ENCODE assay signal across 11 cellular contexts in the genomic region with DNA sequence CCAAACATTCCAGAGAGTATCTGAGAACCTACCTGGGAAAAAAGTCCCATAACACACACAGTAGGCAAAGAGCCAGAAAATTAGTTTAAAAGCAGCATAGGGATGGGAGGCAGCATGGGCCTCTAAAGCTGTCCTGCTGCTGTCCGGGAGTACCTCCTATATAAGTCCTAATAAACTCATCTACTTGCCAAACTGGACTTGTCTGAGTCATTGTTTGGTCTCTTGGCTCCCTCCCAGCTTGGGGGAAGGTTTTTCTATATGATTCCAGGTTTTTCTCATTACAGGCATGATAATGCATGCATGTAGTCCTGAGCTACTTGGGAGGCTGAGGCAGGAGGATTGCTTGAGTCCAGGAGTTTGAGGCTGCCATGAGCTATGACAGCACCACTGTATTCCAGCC. TPM values are rescaled to one million over a fixed set of nuclear protein-coding genes. Genes with fewer than 3 reads are reported as not detected.
A peak's percentile ranks its signal among the peaks of the same experiment; 100 is the strongest.
DNase-seq lines count a peak whose midpoint lies in the region; ATAC-seq and TF ChIP-seq lines count a peak whose summit lies in the region.
"Had no signal": no experiment of that assay in that cellular context is flagged by ENCODE, and none has a peak within 500 bp of the region (broad histone marks: within the 10 kb centered on the region; RNA-seq: fewer than 3 reads in every experiment).

No MANE protein-coding gene starts in this region.

- H3K27me3 Mint-ChIP-seq in activated CD4-positive, alpha-beta memory T cell treated with anti-CD3 and anti-CD28 coated beads for 36 hours, result no peaks in the 10 kb centered on the region
- H3K27me3 Mint-ChIP-seq: stimulated activated naive CD8-positive, alpha-beta T cell treated with anti-CD3 and anti-CD28 coated beads, Interleukin-15, Interleukin-2, amounts not matched to agents 100 ng/mL and 50 ng/mL, for 24 hours had no signal

- peak; percentile 72 for ATAC-seq in PC-3
- ATAC-seq in GM18505 (IDR thresholded peaks at IDR 0.05; ENCODE audit: unreplicated experiment), result no peak
- no peak for ATAC-seq in HG03196 (IDR thresholded peaks at IDR 0.05; ENCODE audit: unreplicated experiment)

- H3K4me2 ChIP-seq in GM23248 (ENCODE audit: unreplicated experiment), result peak overlapping the region; percentile 12
- peak overlapping the region; percentile 58 for H3K4me2 ChIP-seq in PC-3 (ENCODE audit: low read length)

- POLR2A ChIA-PET in PC-3 (lab: Charles Lee; ENCODE audit: unreplicated experiment), result no interaction called here
- POLR2A ChIA-PET in activated CD4-positive, alpha-beta memory T cell treated with anti-CD3 and anti-CD28 coated beads for 36 hours (lab: Charles Lee), result no interaction called here

- no peak overlapping the region for H3K27ac ChIP-seq in GM23248
- H3K27ac ChIP-seq in PC-3 (ENCODE audit: low read length), result peak overlapping the region; percentile 66

- H3K4me3 ChIP-seq in GM23248 (no peak overlapping the region), PC-3 (ENCODE audit: low read length) (no peak overlapping the region), epithelial cell of esophagus (ENCODE audit: low read length) (no peak overlapping the region), skeletal muscle cell (ENCODE audit: low read depth, low read length) (no peak overlapping the region)
- H3K4me3 ChIP-seq: HAP-1 had no signal

- H3K27ac Mint-ChIP-seq in activated CD4-positive, alpha-beta memory T cell treated with anti-CD3 and anti-CD28 coated beads for 36 hours, result no peak overlapping the region
- H3K27ac Mint-ChIP-seq: stimulated activated naive CD8-positive, alpha-beta T cell treated with anti-CD3 and anti-CD28 coated beads, Interleukin-15, Interleukin-2, amounts not matched to agents 100 ng/mL and 50 ng/mL, for 24 hours had no signal

- no peak for TF ChIP-seq POLR2A in GM18505 (IDR thresholded peaks at IDR 0.05; ENCODE audit: borderline replicate concordance, extremely low read depth, insufficient read depth, insufficient read length)

- H3K9me3 ChIP-seq in GM23248 (ENCODE audit: low read depth) (no peaks in the 10 kb centered on the region), PC-3 (ENCODE audit: low read length) (no peaks in the 10 kb centered on the region)
- H3K9me3 ChIP-seq: HAP-1 had no signal

- BruUV-seq in PC-3 (replicated peaks; lab: Mats Ljungman, UMichigan), result no TSS peak

- peak; percentile 69 for DNase-seq in GM23248
- peak; percentile 98 for DNase-seq in PC-3
- DNase-seq in epithelial cell of esophagus (ENCODE audit: low read depth), result peak; percentile 95
- peak; percentile 81 for DNase-seq in skeletal muscle cell (ENCODE audit: low read depth)
- no peak for DNase-seq in activated CD4-positive, alpha-beta memory T cell treated with anti-CD3 and anti-CD28 coated beads for 36 hours
- DNase-seq: caudate nucleus, NCI-H1930 had no signal

- CTCF ChIA-PET in PC-3 (lab: Charles Lee), result interaction anchor here (0.6 kb wide), 1 partner anchor 20 kb away, joined by 3 read pairs; no protein-coding TSS in a partner anchor
- CTCF ChIA-PET in activated CD4-positive, alpha-beta memory T cell treated with anti-CD3 and anti-CD28 coated beads for 36 hours (lab: Charles Lee), result interaction anchor here (1.1 kb wide), 1 partner anchor 44 kb away, joined by 3 read pairs; no protein-coding TSS in a partner anchor

- H3K36me3 Mint-ChIP-seq in activated CD4-positive, alpha-beta memory T cell treated with anti-CD3 and anti-CD28 coated beads for 36 hours, result peaks cover 5% of the 10 kb centered on the region

- no peak for TF ChIP-seq CTCF in PC-3 (conservative IDR thresholded peaks at IDR 0.05; ENCODE audit: low read depth, low read length)
- no peak for TF ChIP-seq CTCF in epithelial cell of esophagus (IDR thresholded peaks at IDR 0.05; ENCODE audit: insufficient read depth, low read depth, low read length, missing control alignments)

- H2AFZ ChIP-seq in GM23248, result no peak overlapping the region
- H2AFZ ChIP-seq in PC-3 (ENCODE audit: low read length), result no peak overlapping the region

- H3K4me1 ChIP-seq in GM23248 (ENCODE audit: insufficient read depth) (peaks cover 56% of the 10 kb centered on the region), PC-3 (ENCODE audit: insufficient read depth, low read length) (peaks cover 70% of the 10 kb centered on the region)
- H3K4me1 ChIP-seq: HAP-1 had no signal

- peaks cover 11% of the 10 kb centered on the region for H3K4me1 Mint-ChIP-seq in activated CD4-positive, alpha-beta memory T cell treated with anti-CD3 and anti-CD28 coated beads for 36 hours (ENCODE audit: low read depth)

- H4K20me1 ChIP-seq in GM23248 (ENCODE audit: insufficient read depth), result no peaks in the 10 kb centered on the region
- no peaks in the 10 kb centered on the region for H4K20me1 ChIP-seq in PC-3 (ENCODE audit: low read length)

- no peaks in the 10 kb centered on the region for H3K79me2 ChIP-seq in GM23248 (ENCODE audit: insufficient read depth)
- H3K79me2 ChIP-seq in PC-3 (ENCODE audit: low read length), result peaks cover 5% of the 10 kb centered on the region; the same call in 1 of the 2 replicates

- no peaks in the 10 kb centered on the region for H3K9me3 Mint-ChIP-seq in activated CD4-positive, alpha-beta memory T cell treated with anti-CD3 and anti-CD28 coated beads for 36 hours
- H3K9me3 Mint-ChIP-seq: stimulated activated naive CD8-positive, alpha-beta T cell treated with anti-CD3 and anti-CD28 coated beads, Interleukin-15, Interleukin-2, amounts not matched to agents 100 ng/mL and 50 ng/mL, for 24 hours had no signal

- intact Hi-C loops in PC-3 (cut with micrococcal nuclease), result loop anchor here (1.0 kb wide), 1 partner anchor 17 kb away; a partner anchor contains a TSS
- intact Hi-C loops in activated CD4-positive, alpha-beta memory T cell treated with anti-CD3 and anti-CD28 coated beads for 36 hours (cut with micrococcal nuclease), result no loop called here

- no peak overlapping the region for H3K4me3 Mint-ChIP-seq in activated CD4-positive, alpha-beta memory T cell treated with anti-CD3 and anti-CD28 coated beads for 36 hours
- H3K4me3 Mint-ChIP-seq: stimulated activated naive CD8-positive, alpha-beta T cell treated with anti-CD3 and anti-CD28 coated beads, Interleukin-15, Interleukin-2, amounts not matched to agents 100 ng/mL and 50 ng/mL, for 24 hours had no signal

- peaks cover 35% of the 10 kb centered on the region for H3F3A ChIP-seq in GM23248 (ENCODE audit: insufficient read depth)
- peaks cover 13% of the 10 kb centered on the region for H3F3A ChIP-seq in PC-3 (ENCODE audit: low read length, unreplicated experiment)

- in situ Hi-C loops in GM23248 (cut with MboI), result no loop called here

- H3K36me3 ChIP-seq in GM23248 (ENCODE audit: low read depth) (no peaks in the 10 kb centered on the region), PC-3 (ENCODE audit: low read depth, low read length) (no peaks in the 10 kb centered on the region)

- H3K9me2 ChIP-seq in GM23248 (ENCODE audit: insufficient read depth) (no peaks in the 10 kb centered on the region), PC-3 (replicated peaks; ENCODE audit: low read length) (no peaks in the 10 kb centered on the region)

- H3K27me3 ChIP-seq in GM23248 (replicated peaks; ENCODE audit: insufficient read depth) (no peaks in the 10 kb centered on the region), PC-3 (ENCODE audit: low read length) (no peaks in the 10 kb centered on the region)

- 40 to 58% methylated on average over 1 of the region's 1 CpG for WGBS in GM23248 (ENCODE audit: low coverage in 1 of 2, low lambda C conversion rate in 2 of 2, missing lambda C conversion rate in 2 of 2), 2 experiments

- no peak overlapping the region for H3K9ac ChIP-seq in GM23248
- H3K9ac ChIP-seq in PC-3 (ENCODE audit: low read length), result no peak overlapping the region

RNA-seq across cellular contexts. Expression of a gene that starts 17.5 kb away (rescaled TPM):
- 41.2 and 41.6 TPM in 2 replicates for total RNA-seq in GM23248 (2014; rRNA removed; shearing (Covaris generic))
- polyA plus RNA-seq in GM23248 (2016; fragmentation: Nextera tagmentation; extraction: Ambion mirVana), result 27.0 and 29.6 TPM in 2 replicates
- 43.8 and 47.3 TPM in 2 replicates for total RNA-seq in PC-3 (2014; rRNA removed)
- total RNA-seq in activated CD4-positive, alpha-beta memory T cell treated with anti-CD3 and anti-CD28 coated beads for 36 hours, result 10 to 100 TPM; 27.0 to 27.9 TPM
